In genomic region chr16:85420501-85421337, GRCh38 we compare ENCODE assay signal across 8 cellular contexts.
DNase-seq lines count a peak whose midpoint lies in the region; ATAC-seq and TF ChIP-seq lines count a peak whose summit lies in the region.

No MANE protein-coding gene starts in this region.

- no peaks in the 10 kb centered on the region for H3K9me3 Mint-ChIP-seq in activated CD4-positive, alpha-beta T cell treated with anti-CD3 and anti-CD28 coated beads, Interleukin-2, amount 10 ng/mL, durations not matched to agents 24 days and 14 days

- H3K27me3 Mint-ChIP-seq in activated CD4-positive, alpha-beta T cell treated with anti-CD3 and anti-CD28 coated beads, Interleukin-2, amount 10 ng/mL, durations not matched to agents 24 days and 14 days: peaks cover 4% of the 10 kb centered on the region

- no peak overlapping the region for H3K27ac ChIP-seq in dorsolateral prefrontal cortex

- no peak overlapping the region for H3K4me3 Mint-ChIP-seq in activated CD4-positive, alpha-beta T cell treated with anti-CD3 and anti-CD28 coated beads, Interleukin-2, amount 10 ng/mL, durations not matched to agents 24 days and 14 days

- peak; percentile 76 for ATAC-seq in mucosa of descending colon
- no peak for ATAC-seq in HG03571 (IDR thresholded peaks at IDR 0.05; ENCODE audit: unreplicated experiment)

- H3K4me1 ChIP-seq in mucosa of descending colon (ENCODE audit: low read depth): peaks cover 19% of the 10 kb centered on the region

- TF ChIP-seq CTCF in GM12874 (IDR thresholded peaks at IDR 0.05; ENCODE audit: insufficient read depth, low read depth, low read length): peak; percentile 100
- TF ChIP-seq CTCF in LNCaP clone FGC (IDR thresholded peaks at IDR 0.05; ENCODE audit: control insufficient read depth, extremely low read depth, insufficient read depth): peak; percentile 100
- peak; percentile 49 to 97 (median 88) for TF ChIP-seq CTCF in dorsolateral prefrontal cortex (IDR thresholded peaks at IDR 0.05 in 54 of 56, conservative IDR thresholded peaks at IDR 0.05 in 2 of 56; ENCODE audit: low read depth in 1 of 56, partially characterized antibody in 56 of 56)
- TF ChIP-seq CTCF in mucosa of descending colon (IDR thresholded peaks at IDR 0.05): peak; percentile 100

- peaks cover 2% of the 10 kb centered on the region for H3K4me1 Mint-ChIP-seq in activated CD4-positive, alpha-beta T cell treated with anti-CD3 and anti-CD28 coated beads, Interleukin-2, amount 10 ng/mL, durations not matched to agents 24 days and 14 days

- no peak for DNase-seq in LNCaP clone FGC (ENCODE audit: low read depth)
- peak; percentile 94 for DNase-seq in activated CD4-positive, alpha-beta T cell treated with anti-CD3 and anti-CD28 coated beads, Interleukin-2, amount 10 ng/mL, durations not matched to agents 24 days and 14 days
- peak in 6 of 10 donors; percentile 8 to 55 (median 30) for DNase-seq in dorsolateral prefrontal cortex
- peak; percentile 70 to 87 (median 80) for DNase-seq in mucosa of descending colon
- peak; percentile 45 to 51 for DNase-seq in stimulated activated CD8-positive, alpha-beta memory T cell treated with anti-CD3 and anti-CD28 coated beads, Interleukin-7, amount 100 ng/mL, for 48 hours (ENCODE audit: extremely low read depth in 1 of 2, low read depth in 1 of 2)
- DNase-seq in GOT3 (lab: John Stamatoyannopoulos, UW): no peak

- H3K4me3 ChIP-seq in LNCaP clone FGC (ENCODE audit: low read depth, low read length) (no peak overlapping the region), dorsolateral prefrontal cortex (no peak overlapping the region), mucosa of descending colon (no peak overlapping the region)

- H3K9me3 ChIP-seq in mucosa of descending colon: no peaks in the 10 kb centered on the region

- peaks cover 0 to 4% (median 0%) of the 10 kb centered on the region in 45 donors for H3K27me3 ChIP-seq in dorsolateral prefrontal cortex

- intact Hi-C loops in activated CD4-positive, alpha-beta T cell treated with anti-CD3 and anti-CD28 coated beads, Interleukin-2, amount 10 ng/mL, durations not matched to agents 24 days and 14 days (cut with micrococcal nuclease): loop anchor here (1.0 to 2.0 kb wide), 2 partner anchors 190 to 298 kb away; no protein-coding TSS in a partner anchor
- intact Hi-C loops in dorsolateral prefrontal cortex (cut with DNase I): loop anchor here (5.0 kb wide), 2 partner anchors 187 to 192 kb away; partner anchors contain the start of gene GSE1 (in 1 of the 2)
- intact Hi-C loops in mucosa of descending colon (cut with DNase I, micrococcal nuclease): loop anchor here in 1 of 2 donors (5.0 kb wide), 1 partner anchor 187 kb away; no protein-coding TSS in a partner anchor

- no peaks in the 10 kb centered on the region for H3K36me3 ChIP-seq in mucosa of descending colon (ENCODE audit: low read depth)

- peak overlapping the region; percentile 43 for H3K27ac Mint-ChIP-seq in activated CD4-positive, alpha-beta T cell treated with anti-CD3 and anti-CD28 coated beads, Interleukin-2, amount 10 ng/mL, durations not matched to agents 24 days and 14 days

- H3K36me3 Mint-ChIP-seq in activated CD4-positive, alpha-beta T cell treated with anti-CD3 and anti-CD28 coated beads, Interleukin-2, amount 10 ng/mL, durations not matched to agents 24 days and 14 days (ENCODE audit: low read depth): no peaks in the 10 kb centered on the region

Comparison
In these comparisons a context has a peak if more than half of its experiments do, and no peak if none do; other contexts are left out.
1. DNase-seq: peak in activated CD4-positive, alpha-beta T cell treated with anti-CD3 and anti-CD28 coated beads, Interleukin-2, amount 10 ng/mL, durations not matched to agents 24 days and 14 days (single experiment), dorsolateral prefrontal cortex (6 of 10), mucosa of descending colon (3 of 3) and stimulated activated CD8-positive, alpha-beta memory T cell treated with anti-CD3 and anti-CD28 coated beads, Interleukin-7, amount 100 ng/mL, for 48 hours (2 of 2); none in LNCaP clone FGC (single experiment) and GOT3 (single experiment).
2. Peak in every context shown above with its lines, with median percentiles within 50 percentile points of each other: CTCF ChIP-seq.